18 cellular contexts compared by ENCODE assay signal in genomic region chr12:120855823-120856589, GRCh38. TPM values are rescaled to one million over a fixed set of nuclear protein-coding genes. Genes with fewer than 3 reads are reported as not detected.
DNase-seq lines count a peak whose midpoint lies in the region; ATAC-seq, FAIRE-seq and TF ChIP-seq lines count a peak whose summit lies in the region.
"Had no signal": no experiment of that assay in that cellular context is flagged by ENCODE, and none has a peak within 500 bp of the region (broad histone marks: within the 10 kb centered on the region; RNA-seq: fewer than 3 reads in every experiment).

No MANE protein-coding gene starts in this region.

- peaks cover 11% of the 10 kb centered on the region for H3K9me3 Mint-ChIP-seq in activated CD4-positive, alpha-beta T cell treated with anti-CD3 and anti-CD28 coated beads, Interleukin-2, amount 10 ng/mL, durations not matched to agents 7 days and 5 days
- no peaks in the 10 kb centered on the region for H3K9me3 Mint-ChIP-seq in activated CD8-positive, alpha-beta T cell treated with anti-CD3 and anti-CD28 coated beads for 36 hours
- H3K9me3 Mint-ChIP-seq in nephron progenitor cell, result peaks cover 36% of the 10 kb centered on the region
- H3K9me3 Mint-ChIP-seq: activated naive CD4-positive, alpha-beta T cell treated with anti-CD3 and anti-CD28 coated beads, Interleukin-2, amount 50 U/mL, for 24 hours; dendritic cell treated with granulocyte-macrophage colony-stimulating factor and Interleukin-4, amounts not matched to agents 40 ng/mL and 50 ng/mL, for 4 days; stimulated activated memory B cell treated with anti-CD40 and anti-IgM and Interleukin-4, amounts not matched to agents 10 μg/mL and 1 μg/mL and 100 μg/mL, for 72 hours had no signal

- peaks cover 11% of the 10 kb centered on the region for H3K36me3 Mint-ChIP-seq in activated CD4-positive, alpha-beta T cell treated with anti-CD3 and anti-CD28 coated beads, Interleukin-2, amount 10 ng/mL, durations not matched to agents 7 days and 5 days (ENCODE audit: low read depth)
- peaks cover 6% of the 10 kb centered on the region for H3K36me3 Mint-ChIP-seq in activated CD8-positive, alpha-beta T cell treated with anti-CD3 and anti-CD28 coated beads for 36 hours (ENCODE audit: low read depth)
- H3K36me3 Mint-ChIP-seq in nephron progenitor cell (ENCODE audit: low read depth), result peaks cover 40% of the 10 kb centered on the region

- peak; percentile 60 for ATAC-seq in activated CD8-positive, alpha-beta T cell treated with anti-CD3 and anti-CD28 coated beads for 36 hours
- ATAC-seq in HG02973 (IDR thresholded peaks at IDR 0.05; ENCODE audit: unreplicated experiment), result no peak
- ATAC-seq: HepG2; stimulated activated memory B cell treated with anti-CD40 and anti-IgM and Interleukin-4, amounts not matched to agents 10 μg/mL and 1 μg/mL and 100 μg/mL, for 72 hours had no signal

- TF ChIP-seq POLR2A in GM12892 (IDR thresholded peaks at IDR 0.05; ENCODE audit: low read depth, low read length), result no peak

- TF ChIP-seq CTCF in activated CD8-positive, alpha-beta T cell treated with anti-CD3 and anti-CD28 coated beads for 36 hours (IDR thresholded peaks at IDR 0.05), result no peak
- TF ChIP-seq CTCF in neutrophil (IDR thresholded peaks at IDR 0.05) (no peak), nephron progenitor cell (IDR thresholded peaks at IDR 0.05) (no peak)

- no peak overlapping the region for H3K4me3 ChIP-seq in neutrophil (ENCODE audit: low read depth in 1 of 2, low read length in 1 of 2)
- H3K4me3 ChIP-seq: tibial nerve had no signal

- no peak overlapping the region for H3K4me3 Mint-ChIP-seq in activated CD4-positive, alpha-beta T cell treated with anti-CD3 and anti-CD28 coated beads, Interleukin-2, amount 10 ng/mL, durations not matched to agents 7 days and 5 days
- no peak overlapping the region for H3K4me3 Mint-ChIP-seq in activated CD8-positive, alpha-beta T cell treated with anti-CD3 and anti-CD28 coated beads for 36 hours
- no peak overlapping the region for H3K4me3 Mint-ChIP-seq in nephron progenitor cell
- H3K4me3 Mint-ChIP-seq: dendritic cell treated with granulocyte-macrophage colony-stimulating factor and Interleukin-4, amounts not matched to agents 40 ng/mL and 50 ng/mL, for 4 days; stimulated activated memory B cell treated with anti-CD40 and anti-IgM and Interleukin-4, amounts not matched to agents 10 μg/mL and 1 μg/mL and 100 μg/mL, for 72 hours had no signal

- no peaks in the 10 kb centered on the region for H3K27me3 Mint-ChIP-seq in activated CD4-positive, alpha-beta T cell treated with anti-CD3 and anti-CD28 coated beads, Interleukin-2, amount 10 ng/mL, durations not matched to agents 7 days and 5 days
- no peaks in the 10 kb centered on the region for H3K27me3 Mint-ChIP-seq in activated CD8-positive, alpha-beta T cell treated with anti-CD3 and anti-CD28 coated beads for 36 hours
- no peaks in the 10 kb centered on the region for H3K27me3 Mint-ChIP-seq in nephron progenitor cell (ENCODE audit: low read depth, poor library complexity)
- H3K27me3 Mint-ChIP-seq: activated naive CD4-positive, alpha-beta T cell treated with anti-CD3 and anti-CD28 coated beads, Interleukin-2, amount 50 U/mL, for 24 hours; dendritic cell treated with granulocyte-macrophage colony-stimulating factor and Interleukin-4, amounts not matched to agents 40 ng/mL and 50 ng/mL, for 4 days; stimulated activated memory B cell treated with anti-CD40 and anti-IgM and Interleukin-4, amounts not matched to agents 10 μg/mL and 1 μg/mL and 100 μg/mL, for 72 hours had no signal

- H3K4me1 Mint-ChIP-seq in activated CD4-positive, alpha-beta T cell treated with anti-CD3 and anti-CD28 coated beads, Interleukin-2, amount 10 ng/mL, durations not matched to agents 7 days and 5 days, result peaks cover 51% of the 10 kb centered on the region
- peaks cover 48% of the 10 kb centered on the region for H3K4me1 Mint-ChIP-seq in activated CD8-positive, alpha-beta T cell treated with anti-CD3 and anti-CD28 coated beads for 36 hours (ENCODE audit: low read depth)
- H3K4me1 Mint-ChIP-seq in nephron progenitor cell, result peaks cover 12% of the 10 kb centered on the region

- POLR2A ChIA-PET in activated CD4-positive, alpha-beta T cell treated with anti-CD3 and anti-CD28 coated beads, Interleukin-2, amount 10 ng/mL, durations not matched to agents 7 days and 5 days (lab: Charles Lee), result no interaction called here
- POLR2A ChIA-PET in activated CD8-positive, alpha-beta T cell treated with anti-CD3 and anti-CD28 coated beads for 36 hours (lab: Charles Lee), result interaction anchor here (0.7 to 1.3 kb wide), 2 partner anchors 47 to 49 kb away, joined by 3 read pairs; no protein-coding TSS in a partner anchor

- FAIRE-seq in GM12892 (lab: Jason Lieb, UNC), result peak; percentile 74
- FAIRE-seq: HepG2 had no signal

- peak; percentile 45 for DNase-seq in activated CD4-positive, alpha-beta T cell treated with anti-CD3 and anti-CD28 coated beads, Interleukin-2, amount 10 ng/mL, durations not matched to agents 7 days and 5 days
- DNase-seq in activated CD4-positive, alpha-beta T cell treated with anti-CD3 and anti-CD28 coated beads, Interleukin-2, amount 50 U/mL, for 48 hours, result no peak
- DNase-seq in GM12892 (ENCODE audit: insufficient read length) (no peak), SHP77 treated with DMSO at 0.1 percent for 48 hours (lab: John Stamatoyannopoulos, UW) (no peak), nephron progenitor cell (no peak)
- DNase-seq in activated CD8-positive, alpha-beta T cell treated with anti-CD3 and anti-CD28 coated beads for 36 hours, result peak; percentile 17
- DNase-seq: brain microvascular endothelial cell; H7; NCI-H187 treated with DMSO at 0.1 percent for 48 hours; NCI-H446; NK-92 treated with Interleukin-12 subunit alpha and Interleukin-12 subunit beta, amount 100 ng/mL, for 24 hours had no signal

- H3K27ac ChIP-seq in neutrophil, result peak overlapping the region; percentile 48
- H3K27ac ChIP-seq: brain microvascular endothelial cell had no signal

- CTCF ChIA-PET in activated CD4-positive, alpha-beta T cell treated with anti-CD3 and anti-CD28 coated beads, Interleukin-2, amount 10 ng/mL, durations not matched to agents 7 days and 5 days (lab: Charles Lee), result interaction anchor here (0.6 to 1.2 kb wide), 4 partner anchors 13 to 116 kb away, joined by 3 to 4 read pairs (median 3); no protein-coding TSS in a partner anchor
- CTCF ChIA-PET in activated CD8-positive, alpha-beta T cell treated with anti-CD3 and anti-CD28 coated beads for 36 hours (lab: Charles Lee), result interaction anchor here (1.2 to 2.4 kb wide), 14 partner anchors 9 to 208 kb away, joined by 3 to 12 read pairs (median 4); no protein-coding TSS in a partner anchor

- no peaks in the 10 kb centered on the region for H3K36me3 ChIP-seq in neutrophil
- H3K36me3 ChIP-seq: brain microvascular endothelial cell had no signal

- no peaks in the 10 kb centered on the region for H3K27me3 ChIP-seq in neutrophil
- H3K27me3 ChIP-seq: brain microvascular endothelial cell, tibial nerve had no signal

- intact Hi-C loops in activated CD8-positive, alpha-beta T cell treated with anti-CD3 and anti-CD28 coated beads for 36 hours (cut with micrococcal nuclease), result loop anchor here (10.0 kb wide), 1 partner anchor 109 kb away; no protein-coding TSS in a partner anchor

- peaks cover 23 to 56% of the 10 kb centered on the region in 2 experiments for H3K4me1 ChIP-seq in neutrophil (ENCODE audit: control insufficient read depth in 1 of 2, insufficient read depth in 1 of 2, low read depth in 1 of 2, low read length in 1 of 2)

- H3K27ac Mint-ChIP-seq in activated CD4-positive, alpha-beta T cell treated with anti-CD3 and anti-CD28 coated beads, Interleukin-2, amount 10 ng/mL, durations not matched to agents 7 days and 5 days, result peak overlapping the region; percentile 39
- H3K27ac Mint-ChIP-seq in activated CD8-positive, alpha-beta T cell treated with anti-CD3 and anti-CD28 coated beads for 36 hours, result no peak overlapping the region
- no peak overlapping the region for H3K27ac Mint-ChIP-seq in nephron progenitor cell

- H3K9me3 ChIP-seq in neutrophil, result no peaks in the 10 kb centered on the region

RNA-seq across cellular contexts. Expression of gene SPPL3, which starts 48.2 kb away (rescaled TPM):
- total RNA-seq in activated CD4-positive, alpha-beta T cell treated with anti-CD3 and anti-CD28 coated beads, Interleukin-2, amount 10 ng/mL, durations not matched to agents 7 days and 5 days, result 10 to 100 TPM; 31.9 to 43.0 TPM
- 9.9 TPM for polyA plus RNA-seq in GM12892 (2012; ENCODE audit: missing spikeins)
- total RNA-seq in activated CD8-positive, alpha-beta T cell treated with anti-CD3 and anti-CD28 coated beads for 36 hours, result 10 to 100 TPM; 19.8 to 20.8 TPM

Comparison
In these comparisons a context has a peak if more than half of its experiments do, and no peak if none do; other contexts are left out.
1. DNase-seq: peak in activated CD4-positive, alpha-beta T cell treated with anti-CD3 and anti-CD28 coated beads, Interleukin-2, amount 10 ng/mL, durations not matched to agents 7 days and 5 days (single experiment) and activated CD8-positive, alpha-beta T cell treated with anti-CD3 and anti-CD28 coated beads for 36 hours (single experiment); none in activated CD4-positive, alpha-beta T cell treated with anti-CD3 and anti-CD28 coated beads, Interleukin-2, amount 50 U/mL, for 48 hours (0 of 2), GM12892 (single experiment), SHP77 treated with DMSO at 0.1 percent for 48 hours (single experiment) and nephron progenitor cell (single experiment).